ENCODE assay signal across 9 cellular contexts in the genomic region with DNA sequence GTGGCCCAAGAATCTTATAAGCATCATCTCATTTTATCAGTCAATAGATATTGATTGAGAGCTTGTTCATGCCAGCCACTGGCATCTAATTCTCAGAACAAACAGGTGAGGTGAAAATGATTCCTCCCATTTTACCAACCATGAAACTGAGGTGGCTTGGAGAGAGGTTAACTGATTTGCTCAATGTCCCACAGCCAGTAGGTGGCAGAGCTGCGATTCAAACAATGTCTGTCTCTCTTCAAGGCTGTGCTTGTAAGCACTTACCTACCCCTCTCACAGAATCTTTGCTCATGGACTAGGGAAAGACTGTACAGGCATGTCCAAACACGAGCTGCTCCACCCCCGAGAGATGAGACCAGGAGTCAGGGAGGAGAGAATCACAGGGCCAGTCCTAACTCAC. TPM values are rescaled to one million over a fixed set of nuclear protein-coding genes. Genes with fewer than 3 reads are reported as not detected.
DNase-seq lines count a peak whose midpoint lies in the region; ATAC-seq and TF ChIP-seq lines count a peak whose summit lies in the region.
"Had no signal": no experiment of that assay in that cellular context is flagged by ENCODE, and none has a peak within 500 bp of the region (broad histone marks: within the 10 kb centered on the region; RNA-seq: fewer than 3 reads in every experiment).

No MANE protein-coding gene starts in this region.

- H4K20me1 ChIP-seq in GM23338 (replicated peaks; ENCODE audit: insufficient read depth) (no peaks in the 10 kb centered on the region), PC-3 (ENCODE audit: low read length) (no peaks in the 10 kb centered on the region)

- 16 to 18% methylated on average over 3 of the region's 3 CpGs for WGBS in thyroid gland, 2 donors

- peaks cover 20% of the 10 kb centered on the region for H3K27me3 ChIP-seq in GM23338 (ENCODE audit: insufficient read depth)
- H3K27me3 ChIP-seq in PC-3 (ENCODE audit: low read length), result 0 out of 2 replicates have a peak, but pooled peaks cover 9% of the 10 kb centered on the region
- no peaks in the 10 kb centered on the region for H3K27me3 ChIP-seq in thyroid gland

- H3K4me1 Mint-ChIP-seq in GM23338 (peaks cover 6% of the 10 kb centered on the region), glutamatergic neuron (ENCODE audit: low read depth, unreplicated experiment) (no peaks in the 10 kb centered on the region)

- POLR2A ChIA-PET in PC-3 (lab: Charles Lee; ENCODE audit: unreplicated experiment), result no interaction called here

- no peaks in the 10 kb centered on the region for H3K36me3 Mint-ChIP-seq in GM23338 (ENCODE audit: low read depth)
- H3K36me3 Mint-ChIP-seq in glutamatergic neuron (ENCODE audit: unreplicated experiment), result no peaks in the 10 kb centered on the region

- TF ChIP-seq CTCF in GM23338 (conservative IDR thresholded peaks at IDR 0.05; ENCODE audit: low read depth in 2 of 2), result peak; percentile 70 to 90
- peak; percentile 72 for TF ChIP-seq CTCF in PC-3 (conservative IDR thresholded peaks at IDR 0.05; ENCODE audit: low read depth, low read length)
- peak; percentile 12 for TF ChIP-seq CTCF in glutamatergic neuron (IDR thresholded peaks at IDR 0.05; ENCODE audit: partially characterized antibody, unreplicated experiment)
- TF ChIP-seq CTCF in thyroid gland (IDR thresholded peaks at IDR 0.05), result peak in 1 of 6 experiments; percentile 7

- H3K79me2 ChIP-seq in GM23338 (replicated peaks; ENCODE audit: insufficient read depth) (no peaks in the 10 kb centered on the region), PC-3 (ENCODE audit: low read length) (no peaks in the 10 kb centered on the region)

- CTCF ChIA-PET in PC-3 (lab: Charles Lee), result interaction anchor here (0.5 to 1.7 kb wide), 2 partner anchors 56 to 81 kb away, joined by 3 to 5 read pairs; no protein-coding TSS in a partner anchor

- no TSS peak for BruUV-seq in PC-3 (replicated peaks; lab: Mats Ljungman, UMichigan)

- H3K4me1 ChIP-seq in GM23338 (ENCODE audit: insufficient read depth), result no peaks in the 10 kb centered on the region; the same call in 1 of the 2 replicates
- peaks cover 6% of the 10 kb centered on the region for H3K4me1 ChIP-seq in PC-3 (ENCODE audit: insufficient read depth, low read length)
- no peaks in the 10 kb centered on the region for H3K4me1 ChIP-seq in thyroid gland

- no peaks in the 10 kb centered on the region for H3K9me3 ChIP-seq in PC-3 (ENCODE audit: low read length)
- H3K9me3 ChIP-seq in thyroid gland, result no peaks in the 10 kb centered on the region

- TF ChIP-seq POLR2A in thyroid gland (IDR thresholded peaks at IDR 0.05), result no peak

- H2AFZ ChIP-seq in GM23338 (no peak overlapping the region), PC-3 (ENCODE audit: low read length) (no peak overlapping the region)

- no peaks in the 10 kb centered on the region for H3K9me3 Mint-ChIP-seq in GM23338
- no peaks in the 10 kb centered on the region for H3K9me3 Mint-ChIP-seq in glutamatergic neuron (ENCODE audit: unreplicated experiment)
- H3K9me3 Mint-ChIP-seq: stimulated activated naive CD8-positive, alpha-beta T cell treated with anti-CD3 and anti-CD28 coated beads, Interleukin-15, Interleukin-2, amounts not matched to agents 100 ng/mL and 50 ng/mL, for 24 hours had no signal

- H3K4me3 Mint-ChIP-seq in GM23338 (no peak overlapping the region), glutamatergic neuron (ENCODE audit: unreplicated experiment) (no peak overlapping the region)
- H3K4me3 Mint-ChIP-seq: stimulated activated naive CD8-positive, alpha-beta T cell treated with anti-CD3 and anti-CD28 coated beads, Interleukin-15, Interleukin-2, amounts not matched to agents 100 ng/mL and 50 ng/mL, for 24 hours had no signal

- H3K27ac Mint-ChIP-seq in GM23338, result no peak overlapping the region
- no peak overlapping the region for H3K27ac Mint-ChIP-seq in glutamatergic neuron (ENCODE audit: unreplicated experiment)
- H3K27ac Mint-ChIP-seq: stimulated activated naive CD8-positive, alpha-beta T cell treated with anti-CD3 and anti-CD28 coated beads, Interleukin-15, Interleukin-2, amounts not matched to agents 100 ng/mL and 50 ng/mL, for 24 hours had no signal

- peaks cover 23% of the 10 kb centered on the region for H3K27me3 Mint-ChIP-seq in GM23338 (ENCODE audit: insufficient read depth, low read depth, poor library complexity)
- peaks cover 2% of the 10 kb centered on the region for H3K27me3 Mint-ChIP-seq in glutamatergic neuron (ENCODE audit: unreplicated experiment)

- peak; percentile 17 for DNase-seq in DMS153 treated with DMSO at 0.1 percent for 48 hours (lab: John Stamatoyannopoulos, UW; ENCODE audit: unreplicated experiment)
- DNase-seq in GM23338 (ENCODE audit: low spot score), result peak; percentile 69
- peak; percentile 56 for DNase-seq in PC-3
- peak; percentile 31 for DNase-seq in glutamatergic neuron
- no peak for DNase-seq in thyroid gland

- H3K27ac ChIP-seq in GM23338 (ENCODE audit: low read depth), result no peak overlapping the region
- H3K27ac ChIP-seq in PC-3 (ENCODE audit: low read length), result no peak overlapping the region
- no peak overlapping the region for H3K27ac ChIP-seq in thyroid gland

- intact Hi-C loops in PC-3 (cut with micrococcal nuclease), result loop anchor here (1.0 kb wide), 2 partner anchors 55 to 213 kb away; no protein-coding TSS in a partner anchor
- intact Hi-C loops in thyroid gland (cut with DNase I), result no loop called here

- H3K4me2 ChIP-seq in GM23338 (no peak overlapping the region), PC-3 (ENCODE audit: low read length) (no peak overlapping the region)

- H3K36me3 ChIP-seq in GM23338 (ENCODE audit: insufficient read depth) (no peaks in the 10 kb centered on the region), PC-3 (ENCODE audit: low read depth, low read length) (no peaks in the 10 kb centered on the region), thyroid gland (no peaks in the 10 kb centered on the region)

- H3K9ac ChIP-seq in PC-3 (ENCODE audit: low read length), result no peak overlapping the region

- ATAC-seq in GM23338 (peak; percentile 93), PC-3 (peak; percentile 84), GM18858 (IDR thresholded peaks at IDR 0.05; ENCODE audit: unreplicated experiment) (no peak), GM21360 (IDR thresholded peaks at IDR 0.05; ENCODE audit: unreplicated experiment) (no peak), HG02759 (IDR thresholded peaks at IDR 0.05; ENCODE audit: unreplicated experiment) (no peak)

- no peaks in the 10 kb centered on the region for H3F3A ChIP-seq in GM23338 (replicated peaks; ENCODE audit: low read depth)
- no peaks in the 10 kb centered on the region for H3F3A ChIP-seq in PC-3 (ENCODE audit: low read length, unreplicated experiment)

- no peaks in the 10 kb centered on the region for H3K9me2 ChIP-seq in GM23338 (ENCODE audit: insufficient read depth)
- H3K9me2 ChIP-seq in PC-3 (replicated peaks; ENCODE audit: low read length), result no peaks in the 10 kb centered on the region

- H3K4me3 ChIP-seq in GM23338, result no peak overlapping the region
- no peak overlapping the region for H3K4me3 ChIP-seq in PC-3 (ENCODE audit: low read length)
- no peak overlapping the region for H3K4me3 ChIP-seq in thyroid gland (replicated peaks in 1 of 3)

TF ChIP-seq in GM23338, 12 proteins besides CTCF, POLR2A, EP300 and RAD21 (continues in another document):
- TF ChIP-seq NANOG (IDR thresholded peaks at IDR 0.05; ENCODE audit: borderline replicate concordance), result no peak
- no peak for TF ChIP-seq ZNF331 (CRISPR knock-in tag; IDR thresholded peaks at IDR 0.05; ENCODE audit: low read depth)
- TF ChIP-seq POLR2AphosphoS5 (IDR thresholded peaks at IDR 0.05; ENCODE audit: low read depth), result no peak

RNA-seq across cellular contexts. Expression of gene GSX1, which starts 21.5 kb away (rescaled TPM):
- not detected in 2 replicates for total RNA-seq in GM23338 (2014; rRNA removed; shearing (Covaris generic))
- polyA plus RNA-seq in GM23338 (2016; fragmentation: Nextera tagmentation; extraction: Ambion mirVana), result not detected in 2 replicates
- not detected in 2 replicates for total RNA-seq in PC-3 (2014; rRNA removed)
- not detected for total RNA-seq in glutamatergic neuron (ENCODE audit: unreplicated experiment)
- total RNA-seq in thyroid gland, result not detected

Comparison
In these comparisons a context has a peak if more than half of its experiments do, and no peak if none do; other contexts are left out.
1. DNase-seq: peak in DMS153 treated with DMSO at 0.1 percent for 48 hours (single experiment), GM23338 (single experiment), PC-3 (single experiment) and glutamatergic neuron (single experiment); none in thyroid gland (0 of 2).
2. ATAC-seq: peak in GM23338 (single experiment) and PC-3 (single experiment); none in GM18858 (single experiment), GM21360 (single experiment) and HG02759 (single experiment).